Comparison of ENCODE assay signal across 16 cellular contexts in the genomic region with DNA sequence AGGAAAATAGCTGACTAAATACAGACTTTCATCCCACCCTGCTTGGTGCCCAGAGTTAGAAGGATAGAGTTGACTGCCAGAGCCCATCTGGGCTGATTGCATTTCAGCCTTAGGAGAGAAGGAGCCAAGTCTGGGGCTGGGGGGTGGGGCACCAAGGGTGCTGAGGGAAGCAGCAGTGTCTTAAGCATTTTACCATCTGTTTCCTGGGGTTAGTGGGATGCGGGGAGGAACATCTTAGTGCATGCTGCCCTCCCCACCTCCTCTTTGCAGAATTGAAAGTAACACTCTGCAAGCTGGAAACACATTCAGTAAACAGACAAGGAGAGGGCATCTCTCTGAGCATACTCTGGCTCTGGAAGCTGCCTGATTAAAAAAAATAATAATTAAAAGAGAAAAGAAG. TPM values are rescaled to one million over a fixed set of nuclear protein-coding genes. Genes with fewer than 3 reads are reported as not detected.
DNase-seq lines count a peak whose midpoint lies in the region; FAIRE-seq and TF ChIP-seq lines count a peak whose summit lies in the region.
"Had no signal": no experiment of that assay in that cellular context is flagged by ENCODE, and none has a peak within 500 bp of the region (broad histone marks: within the 10 kb centered on the region; RNA-seq: fewer than 3 reads in every experiment).

No MANE protein-coding gene starts in this region.

- H3K9me3 Mint-ChIP-seq in immature natural killer cell, result no peaks in the 10 kb centered on the region
- H3K9me3 Mint-ChIP-seq: activated B cell treated with CpG ODN at 0.5 μM for 24 hours; CD4-positive, alpha-beta T cell had no signal

- DNase-seq in D721Med (ENCODE audit: insufficient read length, low spot score) (peak; percentile 83), Kasumi-1 (lab: John Stamatoyannopoulos, UW) (peak; percentile 96), SKM-1 treated with dmso at 0.1 percent for 144 hours (lab: John Stamatoyannopoulos, UW; ENCODE audit: unreplicated experiment) (peak; percentile 88), immature natural killer cell (peak; percentile 39 to 45 (median 40)), HUDEP-2 (lab: John Stamatoyannopoulos, UW; ENCODE audit: unreplicated experiment in 76 of 76) (no peak), SHP77 (lab: John Stamatoyannopoulos, UW) (no peak), NCI-H345 (lab: John Stamatoyannopoulos, UW) (no peak), NCI-H2029 treated with DMSO at 0.1 percent for 48 hours (lab: John Stamatoyannopoulos, UW) (no peak)
- DNase-seq: activated B cell treated with CpG ODN at 0.5 μM for 24 hours; activated effector memory CD4-positive, alpha-beta T cell treated with anti-CD3 and anti-CD28 coated beads, Interleukin-2, amount 50 U/mL, for 16 hours; CD4-positive, alpha-beta T cell; erythroblast; NCI-H1048; uterus had no signal

- peaks cover 2 to 10% (median 8%) of the 10 kb centered on the region in 3 donors for H3K27me3 Mint-ChIP-seq in immature natural killer cell (ENCODE audit: low read depth in 3 of 3)

- H3K27ac Mint-ChIP-seq in immature natural killer cell, result peak overlapping the region; percentile 14 to 72 (median 56)
- H3K27ac Mint-ChIP-seq: activated B cell treated with CpG ODN at 0.5 μM for 24 hours; CD4-positive, alpha-beta T cell had no signal

- H3K4me1 Mint-ChIP-seq in immature natural killer cell, result peaks cover 35 to 42% of the 10 kb centered on the region in 2 donors

- no peak for FAIRE-seq in D721Med (lab: Jason Lieb, UNC)
- FAIRE-seq: islet of Langerhans had no signal

- peak overlapping the region; percentile 51 to 92 (median 64) for H3K4me3 Mint-ChIP-seq in immature natural killer cell

- H3K36me3 Mint-ChIP-seq in immature natural killer cell, result no peaks in the 10 kb centered on the region

- TF ChIP-seq CTCF in D721Med (IDR thresholded peaks at IDR 0.05; ENCODE audit: insufficient read depth, missing control alignments), result no peak

RNA-seq across cellular contexts. Expression of a gene that starts 1.5 kb away (rescaled TPM):
- not detected for polyA plus RNA-seq in immature natural killer cell
- polyA plus RNA-seq: cardiac muscle cell had no signal

RNA-seq across cellular contexts. Expression of a gene that starts 16.1 kb away (rescaled TPM):
- 1 to 10 TPM; 2.8 to 9.7 (median 6.8) TPM for polyA plus RNA-seq in immature natural killer cell

RNA-seq across cellular contexts. Expression of a gene that starts 30.0 kb away (rescaled TPM):
- polyA plus RNA-seq in immature natural killer cell, result 1 to 10 TPM in 1 of 3 donors, under 1 TPM in 1, not detected in 1; 0.48 to 5.0 TPM

RNA-seq across cellular contexts. Expression of a gene that starts 32.6 kb away (rescaled TPM):
- 1,000 to 10,000 TPM; 1,129 to 1,798 (median 1,451) TPM for polyA plus RNA-seq in immature natural killer cell

RNA-seq across cellular contexts. Expression of a gene that starts 58.3 kb away (rescaled TPM):
- not detected for polyA plus RNA-seq in immature natural killer cell

Comparison
In these comparisons a context has a peak if more than half of its experiments do, and no peak if none do; other contexts are left out.
1. DNase-seq: peak in D721Med (single experiment), Kasumi-1 (2 of 2), SKM-1 treated with dmso at 0.1 percent for 144 hours (single experiment) and immature natural killer cell (3 of 3); none in HUDEP-2 (0 of 76), SHP77 (0 of 2), NCI-H345 (single experiment) and NCI-H2029 treated with DMSO at 0.1 percent for 48 hours (single experiment).